Comparison of ENCODE assay signal across 1 cellular context in genomic region chr14:104865631-104866441, GRCh38.
A peak's percentile ranks its signal among the peaks of the same experiment; 100 is the strongest.
TF ChIP-seq lines count a peak whose summit lies in the region.

No MANE protein-coding gene starts in this region.

TF ChIP-seq in K562, 482 proteins besides CTCF, POLR2A, EP300 and RAD21 (continued from another document and continues in another):
- TF ChIP-seq ZNF717 (CRISPR knock-in tag; IDR thresholded peaks at IDR 0.05) (no peak), THRA (IDR thresholded peaks at IDR 0.05) (no peak), C11orf30 (IDR thresholded peaks at IDR 0.05; ENCODE audit: low read depth) (no peak), RERE (CRISPR knock-in tag; IDR thresholded peaks at IDR 0.05; ENCODE audit: borderline replicate concordance) (no peak), PATZ1 (CRISPR knock-in tag; IDR thresholded peaks at IDR 0.05; ENCODE audit: borderline replicate concordance) (no peak), ATF2 (CRISPR knock-in tag; IDR thresholded peaks at IDR 0.05) (no peak), PHB (CRISPR knock-in tag; IDR thresholded peaks at IDR 0.05) (no peak), FOS (IDR thresholded peaks at IDR 0.05; ENCODE audit: extremely low read depth, insufficient read length) (no peak), RFX1 (IDR thresholded peaks at IDR 0.05) (no peak), ZNF212 (CRISPR knock-in tag; IDR thresholded peaks at IDR 0.05) (no peak), TEAD1 (CRISPR knock-in tag; IDR thresholded peaks at IDR 0.05) (no peak), ZNF263 (CRISPR knock-in tag; IDR thresholded peaks at IDR 0.05; ENCODE audit: borderline replicate concordance) (peak; percentile 79), MEF2D (tag; conservative IDR thresholded peaks at IDR 0.05; ENCODE audit: low read depth) (no peak), ZBTB43 (CRISPR knock-in tag; IDR thresholded peaks at IDR 0.05) (no peak), HLTF (IDR thresholded peaks at IDR 0.05) (no peak), STAG1 (CRISPR knock-in tag; IDR thresholded peaks at IDR 0.05; ENCODE audit: borderline replicate concordance) (no peak), ZNF124 (CRISPR knock-in tag; IDR thresholded peaks at IDR 0.05) (no peak), ETV1 (tag; conservative IDR thresholded peaks at IDR 0.05; ENCODE audit: low read depth) (no peak), ZNF134 (CRISPR knock-in tag; conservative IDR thresholded peaks at IDR 0.05) (no peak), ZC3H11A (IDR thresholded peaks at IDR 0.05; ENCODE audit: low read depth, low read length) (no peak), HMBOX1 (IDR thresholded peaks at IDR 0.05) (no peak), ZC3H8 (IDR thresholded peaks at IDR 0.05) (no peak), ZNF583 (CRISPR knock-in tag; IDR thresholded peaks at IDR 0.05) (no peak), KLF6 (CRISPR knock-in tag; IDR thresholded peaks at IDR 0.05; ENCODE audit: borderline replicate concordance) (no peak), SIN3A (IDR thresholded peaks at IDR 0.05; ENCODE audit: borderline replicate concordance in 2 of 2, control insufficient read depth in 1 of 2, low read depth in 2 of 2, low read length in 2 of 2) (peak in 1 of 2 experiments; percentile 30; a peak in 1 of 4 replicates), PHF8 (IDR thresholded peaks at IDR 0.05; ENCODE audit: borderline replicate concordance, low read length) (0 out of 2 replicates have a peak, but pooled peaks have one; percentile 25), ETV5 (CRISPR knock-in tag; IDR thresholded peaks at IDR 0.05; ENCODE audit: low read depth) (no peak), BHLHE40 (IDR thresholded peaks at IDR 0.05; ENCODE audit: low read length) (no peak), CBX2 (IDR thresholded peaks at IDR 0.05; ENCODE audit: insufficient read depth, low read length, poor library complexity, severe bottlenecking) (no peak), PREB (CRISPR knock-in tag; IDR thresholded peaks at IDR 0.05) (no peak), PCBP1 (IDR thresholded peaks at IDR 0.05; ENCODE audit: low read depth, low read length, poor library complexity, severe bottlenecking) (peak; percentile 35), REST (CRISPR knock-in tag; IDR thresholded peaks at IDR 0.05; ENCODE audit: low read depth) (no peak), HDAC6 (IDR thresholded peaks at IDR 0.05; ENCODE audit: low read depth, low read length) (no peak), SETDB1 (IDR thresholded peaks at IDR 0.05; ENCODE audit: low read length) (no peak), NONO (IDR thresholded peaks at IDR 0.05; ENCODE audit: low read depth in 2 of 2, low read length in 1 of 2) (no peak), ZNF253 (CRISPR knock-in tag; conservative IDR thresholded peaks at IDR 0.05) (no peak), VEZF1 (CRISPR knock-in tag; IDR thresholded peaks at IDR 0.05) (peak; percentile 23), ZNF165 (CRISPR knock-in tag; IDR thresholded peaks at IDR 0.05; ENCODE audit: borderline replicate concordance) (no peak), SNAPC5 (CRISPR knock-in tag; IDR thresholded peaks at IDR 0.05) (no peak), ZNF140 (CRISPR knock-in tag; IDR thresholded peaks at IDR 0.05) (no peak), HINFP (tag; conservative IDR thresholded peaks at IDR 0.05; ENCODE audit: low read depth) (no peak), POLR2G (IDR thresholded peaks at IDR 0.05; ENCODE audit: low read depth, low read length) (peak; percentile 56; the same call in 1 of the 2 replicates)
